14 cellular contexts compared by ENCODE assay signal in genomic region chr10:132929953-132930640, GRCh38. TPM values are rescaled to one million over a fixed set of nuclear protein-coding genes. Genes with fewer than 3 reads are reported as not detected.
DNase-seq lines count a peak whose midpoint lies in the region; ATAC-seq, FAIRE-seq and TF ChIP-seq lines count a peak whose summit lies in the region.
"Had no signal": no experiment of that assay in that cellular context is flagged by ENCODE, and none has a peak within 500 bp of the region (broad histone marks: within the 10 kb centered on the region; RNA-seq: fewer than 3 reads in every experiment).

No MANE protein-coding gene starts in this region.

- peak; percentile 60 for DNase-seq in GM06990 (ENCODE audit: extremely low read depth, insufficient read length)
- no peak for DNase-seq in HepG2 (ENCODE audit: low spot score)
- DNase-seq in SK-N-DZ (ENCODE audit: low spot score): no peak
- no peak for DNase-seq in OCI-M1 (lab: John Stamatoyannopoulos, UW)
- DNase-seq: HFFc6, NCI-H1105, nucleus accumbens had no signal

- 0 out of 22 replicates have a peak, but pooled peaks cover 0 to 12% (median 0%) of the 10 kb centered on the region in 11 experiments for H3K27me3 ChIP-seq in BLaER1 treated with 17β-estradiol and CSF1 and Interleukin-3, amounts not matched to agents 10 nM and 100 nM
- no peaks in the 10 kb centered on the region for H3K27me3 ChIP-seq in GM06990 (replicated peaks; ENCODE audit: control insufficient read depth, insufficient read depth, low read length)
- H3K27me3 ChIP-seq in OCI-LY3 (ENCODE audit: low read depth, low read length): no peaks in the 10 kb centered on the region
- peaks cover 6 to 37% of the 10 kb centered on the region in 2 experiments; a peak in 4 of 5 replicates for H3K27me3 ChIP-seq in HepG2 (ENCODE audit: control insufficient read depth in 1 of 2, insufficient read depth in 2 of 2, low read length in 2 of 2)

- in situ Hi-C loops in HepG2 (cut with HindIII; ENCODE audit: extremely low pct_ligation_motif_present, low pct_unique_long_range_greater_than_20kb): no loop called here

- intact Hi-C loops in HepG2 (cut with micrococcal nuclease; ENCODE audit: unreplicated experiment): no loop called here

- TF ChIP-seq CTCF in GM06990 (IDR thresholded peaks at IDR 0.05; ENCODE audit: insufficient read depth, low read length, poor library complexity, severe bottlenecking) (no peak), OCI-LY3 (IDR thresholded peaks at IDR 0.05; ENCODE audit: low read depth, low read length) (no peak), HepG2 (CRISPR knock-in tag; IDR thresholded peaks at IDR 0.05) (no peak)

- H3K4me3 ChIP-seq in BLaER1 treated with 17β-estradiol and CSF1 and Interleukin-3, amounts not matched to agents 10 nM and 100 nM: no peak overlapping the region
- no peak overlapping the region for H3K4me3 ChIP-seq in GM06990 (replicated peaks; ENCODE audit: low read depth, low read length)
- no peak overlapping the region for H3K4me3 ChIP-seq in OCI-LY3 (ENCODE audit: low read length)
- H3K4me3 ChIP-seq in HepG2 (replicated peaks in 1 of 3; ENCODE audit: insufficient read depth in 1 of 3, low read depth in 2 of 3, low read length in 3 of 3): no peak overlapping the region
- H3K4me3 ChIP-seq: SK-N-MC had no signal

- no peak for TF ChIP-seq RAD21 in HepG2 (CRISPR knock-in tag; IDR thresholded peaks at IDR 0.05)

- no peaks in the 10 kb centered on the region for H3K9me3 ChIP-seq in BLaER1 treated with 17β-estradiol and CSF1 and Interleukin-3, amounts not matched to agents 10 nM and 100 nM (replicated peaks in 1 of 11)
- no peaks in the 10 kb centered on the region for H3K9me3 ChIP-seq in OCI-LY3 (ENCODE audit: insufficient read depth, low read length)
- H3K9me3 ChIP-seq in HepG2 (ENCODE audit: low read length): no peaks in the 10 kb centered on the region

- no peak for TF ChIP-seq EP300 in HepG2 (IDR thresholded peaks at IDR 0.05; ENCODE audit: low read depth in 2 of 2, low read length in 2 of 2)
- no peak for TF ChIP-seq EP300 in HepG2 (CRISPR knock-in tag; IDR thresholded peaks at IDR 0.05; ENCODE audit: borderline replicate concordance)

- no peak for ATAC-seq in HepG2
- no peak for ATAC-seq in HG03095 (IDR thresholded peaks at IDR 0.05; ENCODE audit: unreplicated experiment)

- WGBS in HepG2 (ENCODE audit: low lambda C conversion rate): 18% methylated on average over 8 of the region's 10 CpGs

- POLR2A ChIA-PET in HepG2 (lab: Yijun Ruan, JAX): no interaction called here

- H3K36me3 ChIP-seq in BLaER1 treated with 17β-estradiol and CSF1 and Interleukin-3, amounts not matched to agents 10 nM and 100 nM: no peaks in the 10 kb centered on the region
- H3K36me3 ChIP-seq in GM06990 (ENCODE audit: control insufficient read depth, insufficient read depth, low read length): no peaks in the 10 kb centered on the region; the same call in 1 of the 2 replicates
- no peaks in the 10 kb centered on the region for H3K36me3 ChIP-seq in OCI-LY3 (replicated peaks; ENCODE audit: low read depth, low read length)
- H3K36me3 ChIP-seq in HepG2 (replicated peaks in 1 of 2; ENCODE audit: control insufficient read depth in 1 of 2, insufficient read depth in 2 of 2, low read length in 2 of 2): no peaks in the 10 kb centered on the region

- peak overlapping the region in 10 of 11 experiments; percentile 29 to 83 (median 44); a peak in 14 of 22 replicates for H3K9ac ChIP-seq in BLaER1 treated with 17β-estradiol and CSF1 and Interleukin-3, amounts not matched to agents 10 nM and 100 nM
- no peak overlapping the region for H3K9ac ChIP-seq in OCI-LY3 (ENCODE audit: low read length)
- H3K9ac ChIP-seq in HepG2 (ENCODE audit: insufficient read depth, low read depth, low read length): no peak overlapping the region

- peaks cover 0 to 36% (median 14%) of the 10 kb centered on the region in 10 experiments; a peak in 13 of 20 replicates for H3K4me1 ChIP-seq in BLaER1 treated with 17β-estradiol and CSF1 and Interleukin-3, amounts not matched to agents 10 nM and 100 nM
- H3K4me1 ChIP-seq in OCI-LY3 (ENCODE audit: low read length): peaks cover 20% of the 10 kb centered on the region
- no peaks in the 10 kb centered on the region for H3K4me1 ChIP-seq in HepG2 (ENCODE audit: insufficient read depth, low read length)

- peak overlapping the region in 9 of 11 experiments; percentile 10 to 85 (median 29); a peak in 11 of 22 replicates for H3K4me2 ChIP-seq in BLaER1 treated with 17β-estradiol and CSF1 and Interleukin-3, amounts not matched to agents 10 nM and 100 nM
- H3K4me2 ChIP-seq in OCI-LY3 (ENCODE audit: low read length) (no peak overlapping the region), HepG2 (ENCODE audit: low read depth, low read length) (no peak overlapping the region)

- H2AFZ ChIP-seq in OCI-LY3 (ENCODE audit: low read depth, low read length): no peak overlapping the region
- no peak overlapping the region for H2AFZ ChIP-seq in HepG2 (ENCODE audit: low read length)

- BruUV-seq in HepG2 (replicated peaks; lab: Mats Ljungman, UMichigan): no TSS peak

- peaks cover 0 to 6% (median 0%) of the 10 kb centered on the region in 11 experiments; a peak in 4 of 22 replicates for H4K20me1 ChIP-seq in BLaER1 treated with 17β-estradiol and CSF1 and Interleukin-3, amounts not matched to agents 10 nM and 100 nM
- H4K20me1 ChIP-seq in OCI-LY3 (ENCODE audit: insufficient read depth, low read length) (no peaks in the 10 kb centered on the region), HepG2 (ENCODE audit: insufficient read depth, low read length) (no peaks in the 10 kb centered on the region)

- FAIRE-seq in HepG2 (lab: Jason Lieb, UNC): no peak
- FAIRE-seq: colon had no signal

- TF ChIP-seq POLR2A in HepG2 (IDR thresholded peaks at IDR 0.05; ENCODE audit: insufficient read depth in 1 of 2, low read depth in 2 of 2, low read length in 2 of 2): no peak

- CTCF ChIA-PET in HepG2 (lab: Yijun Ruan, JAX; ENCODE audit: low intra/inter-chr PET ratio, low total read pairs): no interaction called here

- H3K79me2 ChIP-seq in OCI-LY3 (ENCODE audit: low read length) (no peaks in the 10 kb centered on the region), HepG2 (ENCODE audit: insufficient read depth, low read length) (no peaks in the 10 kb centered on the region)

- peak overlapping the region in 8 of 11 experiments; percentile 1 to 83 (median 43); a peak in 8 of 22 replicates for H3K27ac ChIP-seq in BLaER1 treated with 17β-estradiol and CSF1 and Interleukin-3, amounts not matched to agents 10 nM and 100 nM
- H3K27ac ChIP-seq in OCI-LY3 (ENCODE audit: low read length) (peak overlapping the region; percentile 55), HepG2 (ENCODE audit: extremely low read length, insufficient read depth, low read length) (no peak overlapping the region)
- H3K27ac ChIP-seq: SK-N-MC had no signal

TF ChIP-seq in HepG2, 621 proteins besides CTCF, POLR2A, EP300 and RAD21:
- peak; percentile 45; the same call in 1 of the 2 replicates for TF ChIP-seq ATF7 (IDR thresholded peaks at IDR 0.05)
- TF ChIP-seq ATF7 (CRISPR knock-in tag; IDR thresholded peaks at IDR 0.05): no peak
- no peak for TF ChIP-seq GABPB1 (CRISPR knock-in tag; IDR thresholded peaks at IDR 0.05)

RNA-seq across cellular contexts. Expression of gene CFAP46, which starts 12.3 kb away (rescaled TPM):
- total RNA-seq in HepG2 (2016; rRNA removed; fragmentation: Illumina TruSeq; extraction: Trizol): 0.74 and 0.84 TPM in 2 replicates
- not detected in 2 replicates for total RNA-seq in HepG2 (2016; cell fraction: cytosol; rRNA removed; fragmentation: Illumina TruSeq; extraction: Trizol; ENCODE audit: low read depth)
- 0.87 and 1.1 TPM in 2 replicates for total RNA-seq in HepG2 (2016; cell fraction: insoluble cytoplasmic fraction; rRNA removed; fragmentation: Illumina TruSeq; extraction: Trizol)
- 0.21 and 0.34 TPM in 2 replicates for total RNA-seq in HepG2 (2016; cell fraction: membrane; rRNA removed; fragmentation: Illumina TruSeq; extraction: Trizol)
- 0.53 and 1.3 TPM in 2 replicates for total RNA-seq in HepG2 (2016; cell fraction: nucleus; rRNA removed; fragmentation: Illumina TruSeq; extraction: Trizol)
- polyA plus RNA-seq in HepG2 (2011; rRNA removed): 0.10 and 0.24 TPM in 2 replicates
- 0.13 and 0.19 TPM in 2 replicates for polyA plus RNA-seq in HepG2 (2011; cell fraction: cytosol; rRNA removed)
- polyA plus RNA-seq in HepG2 (2011; cell fraction: nucleus; rRNA removed): 0.05 and 0.27 TPM in 2 replicates
- polyA plus RNA-seq in HepG2 (2012): 0.12 and 0.16 TPM in 2 replicates
- 0.18 and 0.26 TPM in 2 replicates for polyA plus RNA-seq in HepG2 (2016; cell fraction: cytosol; fragmentation: Illumina TruSeq; extraction: Trizol; ENCODE audit: low read depth)
- polyA plus RNA-seq in HepG2 (2016; cell fraction: insoluble cytoplasmic fraction; fragmentation: Illumina TruSeq; extraction: Trizol; ENCODE audit: low read depth): 0.86 and 1.2 TPM in 2 replicates
- polyA plus RNA-seq in HepG2 (2016; cell fraction: membrane; fragmentation: Illumina TruSeq; extraction: Trizol; ENCODE audit: low read depth): 0.33 and 0.34 TPM in 2 replicates
- 0.60 and 0.65 TPM in 2 replicates for polyA plus RNA-seq in HepG2 (2016; cell fraction: nucleus; fragmentation: Illumina TruSeq; extraction: Trizol; ENCODE audit: insufficient read depth, low read depth)
- 0.06 TPM in 1 of 2 replicates, not detected in the other for polyA minus RNA-seq in HepG2 (2011; rRNA and poly(A)+ RNA removed; ENCODE audit: low replicate concordance)
- not detected in 2 replicates for polyA minus RNA-seq in HepG2 (2011; cell fraction: cytosol; rRNA and poly(A)+ RNA removed)
- polyA minus RNA-seq in HepG2 (2011; cell fraction: nucleus; rRNA and poly(A)+ RNA removed): 0.26 TPM in 1 of 2 replicates, not detected in the other
- 0.02 and 0.08 TPM in 2 replicates for polyA plus RNA-seq in SK-N-DZ (2014; cell fraction: cytosol; rRNA removed)
- polyA plus RNA-seq in SK-N-DZ (2014; cell fraction: nucleus; rRNA removed): not detected in 2 replicates
- total RNA-seq: mesenteric fat pad had no signal
- polyA plus RNA-seq: aorta had no signal

Comparison
In these comparisons a context has a peak if more than half of its experiments do, and no peak if none do; other contexts are left out.
1. H3K4me2 ChIP-seq: peak in BLaER1 treated with 17β-estradiol and CSF1 and Interleukin-3, amounts not matched to agents 10 nM and 100 nM (9 of 11); none in OCI-LY3 (single experiment) and HepG2 (single experiment).
2. H3K9ac ChIP-seq: peak in BLaER1 treated with 17β-estradiol and CSF1 and Interleukin-3, amounts not matched to agents 10 nM and 100 nM (10 of 11); none in OCI-LY3 (single experiment) and HepG2 (single experiment).